ENCODE assay signal across 8 cellular contexts in genomic region chr11:34234086-34234740, GRCh38.
DNase-seq lines count a peak whose midpoint lies in the region; ATAC-seq and TF ChIP-seq lines count a peak whose summit lies in the region.

No MANE protein-coding gene starts in this region.

- no peak for TF ChIP-seq CTCF in osteocyte (IDR thresholded peaks at IDR 0.05)

- no peaks in the 10 kb centered on the region for H3K4me1 Mint-ChIP-seq in osteocyte (ENCODE audit: unreplicated experiment)

- ATAC-seq in GM18511 (IDR thresholded peaks at IDR 0.05; ENCODE audit: unreplicated experiment) (peak; percentile 87), HG02840 (IDR thresholded peaks at IDR 0.05; ENCODE audit: low FRiP score, unreplicated experiment) (peak; percentile 61)

- H3K9me3 Mint-ChIP-seq in osteocyte (ENCODE audit: unreplicated experiment): no peaks in the 10 kb centered on the region

- no peak overlapping the region for H3K27ac Mint-ChIP-seq in osteocyte (ENCODE audit: unreplicated experiment)

- DNase-seq in NOMO-1 treated with DMSO at 0.1 percent for 48 hours (lab: John Stamatoyannopoulos, UW; ENCODE audit: unreplicated experiment): peak; percentile 78
- DNase-seq in activated T-cell treated with anti-CD3 and anti-CD28 coated beads for 24 hours (ENCODE audit: low read depth): peak; percentile 76
- peak; percentile 88 for DNase-seq in iPS DF 19.7 (ENCODE audit: low read depth, low spot score)
- DNase-seq in stimulated activated CD4-positive, alpha-beta T cell treated with anti-CD3 and anti-CD28 coated beads, TNF-alpha, amount 100 ng/mL, for 48 hours (ENCODE audit: low read depth in 3 of 3): peak; percentile 50 to 80 (median 70)
- DNase-seq in osteocyte (ENCODE audit: extremely low spot score, unreplicated experiment): no peak
- DNase-seq in middle frontal gyrus (ENCODE audit: extremely low spot score, low spot score): no peak

- no peaks in the 10 kb centered on the region for H3K36me3 Mint-ChIP-seq in osteocyte (ENCODE audit: unreplicated experiment)

- H3K27me3 Mint-ChIP-seq in osteocyte (ENCODE audit: unreplicated experiment): peaks cover 7% of the 10 kb centered on the region

- H3K4me3 Mint-ChIP-seq in osteocyte (ENCODE audit: unreplicated experiment): no peak overlapping the region

Comparison
In these comparisons a context has a peak if more than half of its experiments do, and no peak if none do; other contexts are left out.
1. DNase-seq: peak in NOMO-1 treated with DMSO at 0.1 percent for 48 hours (single experiment), activated T-cell treated with anti-CD3 and anti-CD28 coated beads for 24 hours (single experiment), iPS DF 19.7 (single experiment) and stimulated activated CD4-positive, alpha-beta T cell treated with anti-CD3 and anti-CD28 coated beads, TNF-alpha, amount 100 ng/mL, for 48 hours (3 of 3); none in osteocyte (single experiment) and middle frontal gyrus (single experiment).